ENCODE assay signal across 1 cellular context in the genomic region with DNA sequence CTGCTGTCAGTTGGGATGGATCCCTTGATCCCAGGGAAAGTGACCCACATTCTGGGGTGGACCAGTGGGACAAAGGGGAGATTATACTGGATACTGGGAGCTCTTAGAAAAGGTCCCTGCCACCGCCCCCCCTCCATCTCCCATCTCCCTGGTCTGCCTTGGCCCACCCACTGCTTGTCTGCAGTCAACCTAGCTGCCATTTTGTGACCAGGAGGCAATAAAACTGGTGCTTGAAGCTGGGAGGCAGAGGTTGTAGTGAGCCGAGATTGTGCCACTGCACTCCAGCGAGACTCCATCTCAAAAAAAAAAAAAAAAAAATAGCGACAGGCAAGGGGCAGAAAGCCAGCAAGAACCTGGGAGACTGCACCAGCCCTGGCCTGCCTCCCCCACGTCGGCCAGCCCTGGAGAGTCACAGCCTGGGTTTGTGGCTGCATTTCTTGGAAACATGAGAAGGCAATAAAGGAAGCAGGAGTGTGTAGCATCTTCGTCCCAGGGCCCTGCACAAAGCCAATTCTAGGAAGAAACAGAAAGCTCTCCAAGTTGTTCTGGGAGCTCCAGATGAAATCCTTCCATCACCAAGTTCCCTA.
TF ChIP-seq lines count a peak whose summit lies in the region.

No MANE protein-coding gene starts in this region.

TF ChIP-seq in K562, 482 proteins besides CTCF, POLR2A, EP300 and RAD21 (continued from another document and continues in another):
- TF ChIP-seq, protein P1, sequence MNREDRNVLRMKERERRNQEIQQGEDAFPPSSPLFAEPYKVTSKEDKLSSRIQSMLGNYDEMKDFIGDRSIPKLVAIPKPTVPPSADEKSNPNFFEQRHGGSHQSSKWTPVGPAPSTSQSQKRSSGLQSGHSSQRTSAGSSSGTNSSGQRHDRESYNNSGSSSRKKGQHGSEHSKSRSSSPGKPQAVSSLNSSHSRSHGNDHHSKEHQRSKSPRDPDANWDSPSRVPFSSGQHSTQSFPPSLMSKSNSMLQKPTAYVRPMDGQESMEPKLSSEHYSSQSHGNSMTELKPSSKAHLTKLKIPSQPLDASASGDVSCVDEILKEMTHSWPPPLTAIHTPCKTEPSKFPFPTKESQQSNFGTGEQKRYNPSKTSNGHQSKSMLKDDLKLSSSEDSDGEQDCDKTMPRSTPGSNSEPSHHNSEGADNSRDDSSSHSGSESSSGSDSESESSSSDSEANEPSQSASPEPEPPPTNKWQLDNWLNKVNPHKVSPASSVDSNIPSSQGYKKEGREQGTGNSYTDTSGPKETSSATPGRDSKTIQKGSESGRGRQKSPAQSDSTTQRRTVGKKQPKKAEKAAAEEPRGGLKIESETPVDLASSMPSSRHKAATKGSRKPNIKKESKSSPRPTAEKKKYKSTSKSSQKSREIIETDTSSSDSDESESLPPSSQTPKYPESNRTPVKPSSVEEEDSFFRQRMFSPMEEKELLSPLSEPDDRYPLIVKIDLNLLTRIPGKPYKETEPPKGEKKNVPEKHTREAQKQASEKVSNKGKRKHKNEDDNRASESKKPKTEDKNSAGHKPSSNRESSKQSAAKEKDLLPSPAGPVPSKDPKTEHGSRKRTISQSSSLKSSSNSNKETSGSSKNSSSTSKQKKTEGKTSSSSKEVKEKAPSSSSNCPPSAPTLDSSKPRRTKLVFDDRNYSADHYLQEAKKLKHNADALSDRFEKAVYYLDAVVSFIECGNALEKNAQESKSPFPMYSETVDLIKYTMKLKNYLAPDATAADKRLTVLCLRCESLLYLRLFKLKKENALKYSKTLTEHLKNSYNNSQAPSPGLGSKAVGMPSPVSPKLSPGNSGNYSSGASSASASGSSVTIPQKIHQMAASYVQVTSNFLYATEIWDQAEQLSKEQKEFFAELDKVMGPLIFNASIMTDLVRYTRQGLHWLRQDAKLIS (CRISPR knock-in tag; IDR thresholded peaks at IDR 0.05) = no peak
- no peak for TF ChIP-seq SRSF3 (IDR thresholded peaks at IDR 0.05; ENCODE audit: insufficient read depth, low read length)
- TF ChIP-seq, protein P2, sequence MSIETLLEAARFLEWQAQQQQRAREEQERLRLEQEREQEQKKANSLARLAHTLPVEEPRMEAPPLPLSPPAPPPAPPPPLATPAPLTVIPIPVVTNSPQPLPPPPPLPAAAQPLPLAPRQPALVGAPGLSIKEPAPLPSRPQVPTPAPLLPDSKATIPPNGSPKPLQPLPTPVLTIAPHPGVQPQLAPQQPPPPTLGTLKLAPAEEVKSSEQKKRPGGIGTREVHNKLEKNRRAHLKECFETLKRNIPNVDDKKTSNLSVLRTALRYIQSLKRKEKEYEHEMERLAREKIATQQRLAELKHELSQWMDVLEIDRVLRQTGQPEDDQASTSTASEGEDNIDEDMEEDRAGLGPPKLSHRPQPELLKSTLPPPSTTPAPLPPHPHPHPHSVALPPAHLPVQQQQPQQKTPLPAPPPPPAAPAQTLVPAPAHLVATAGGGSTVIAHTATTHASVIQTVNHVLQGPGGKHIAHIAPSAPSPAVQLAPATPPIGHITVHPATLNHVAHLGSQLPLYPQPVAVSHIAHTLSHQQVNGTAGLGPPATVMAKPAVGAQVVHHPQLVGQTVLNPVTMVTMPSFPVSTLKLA (conservative IDR thresholded peaks at IDR 0.05) = peak in 1 of 2 experiments; percentile 22; a peak in 1 of 4 replicates
- peak; percentile 73 for TF ChIP-seq DPF2 (IDR thresholded peaks at IDR 0.05)
- no peak for TF ChIP-seq HNRNPK (IDR thresholded peaks at IDR 0.05; ENCODE audit: low read depth, low read length, poor library complexity, severe bottlenecking)
- TF ChIP-seq, protein P3, sequence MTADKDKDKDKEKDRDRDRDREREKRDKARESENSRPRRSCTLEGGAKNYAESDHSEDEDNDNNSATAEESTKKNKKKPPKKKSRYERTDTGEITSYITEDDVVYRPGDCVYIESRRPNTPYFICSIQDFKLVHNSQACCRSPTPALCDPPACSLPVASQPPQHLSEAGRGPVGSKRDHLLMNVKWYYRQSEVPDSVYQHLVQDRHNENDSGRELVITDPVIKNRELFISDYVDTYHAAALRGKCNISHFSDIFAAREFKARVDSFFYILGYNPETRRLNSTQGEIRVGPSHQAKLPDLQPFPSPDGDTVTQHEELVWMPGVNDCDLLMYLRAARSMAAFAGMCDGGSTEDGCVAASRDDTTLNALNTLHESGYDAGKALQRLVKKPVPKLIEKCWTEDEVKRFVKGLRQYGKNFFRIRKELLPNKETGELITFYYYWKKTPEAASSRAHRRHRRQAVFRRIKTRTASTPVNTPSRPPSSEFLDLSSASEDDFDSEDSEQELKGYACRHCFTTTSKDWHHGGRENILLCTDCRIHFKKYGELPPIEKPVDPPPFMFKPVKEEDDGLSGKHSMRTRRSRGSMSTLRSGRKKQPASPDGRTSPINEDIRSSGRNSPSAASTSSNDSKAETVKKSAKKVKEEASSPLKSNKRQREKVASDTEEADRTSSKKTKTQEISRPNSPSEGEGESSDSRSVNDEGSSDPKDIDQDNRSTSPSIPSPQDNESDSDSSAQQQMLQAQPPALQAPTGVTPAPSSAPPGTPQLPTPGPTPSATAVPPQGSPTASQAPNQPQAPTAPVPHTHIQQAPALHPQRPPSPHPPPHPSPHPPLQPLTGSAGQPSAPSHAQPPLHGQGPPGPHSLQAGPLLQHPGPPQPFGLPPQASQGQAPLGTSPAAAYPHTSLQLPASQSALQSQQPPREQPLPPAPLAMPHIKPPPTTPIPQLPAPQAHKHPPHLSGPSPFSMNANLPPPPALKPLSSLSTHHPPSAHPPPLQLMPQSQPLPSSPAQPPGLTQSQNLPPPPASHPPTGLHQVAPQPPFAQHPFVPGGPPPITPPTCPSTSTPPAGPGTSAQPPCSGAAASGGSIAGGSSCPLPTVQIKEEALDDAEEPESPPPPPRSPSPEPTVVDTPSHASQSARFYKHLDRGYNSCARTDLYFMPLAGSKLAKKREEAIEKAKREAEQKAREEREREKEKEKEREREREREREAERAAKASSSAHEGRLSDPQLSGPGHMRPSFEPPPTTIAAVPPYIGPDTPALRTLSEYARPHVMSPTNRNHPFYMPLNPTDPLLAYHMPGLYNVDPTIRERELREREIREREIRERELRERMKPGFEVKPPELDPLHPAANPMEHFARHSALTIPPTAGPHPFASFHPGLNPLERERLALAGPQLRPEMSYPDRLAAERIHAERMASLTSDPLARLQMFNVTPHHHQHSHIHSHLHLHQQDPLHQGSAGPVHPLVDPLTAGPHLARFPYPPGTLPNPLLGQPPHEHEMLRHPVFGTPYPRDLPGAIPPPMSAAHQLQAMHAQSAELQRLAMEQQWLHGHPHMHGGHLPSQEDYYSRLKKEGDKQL (CRISPR knock-in tag; IDR thresholded peaks at IDR 0.05; ENCODE audit: borderline replicate concordance) = no peak
- no peak for TF ChIP-seq KAT8 (IDR thresholded peaks at IDR 0.05; ENCODE audit: low read depth)
- TF ChIP-seq MCM5 (IDR thresholded peaks at IDR 0.05; ENCODE audit: low read depth) = no peak
- TF ChIP-seq ZNF77 (CRISPR knock-in tag; IDR thresholded peaks at IDR 0.05) = no peak
- TF ChIP-seq, protein P4, sequence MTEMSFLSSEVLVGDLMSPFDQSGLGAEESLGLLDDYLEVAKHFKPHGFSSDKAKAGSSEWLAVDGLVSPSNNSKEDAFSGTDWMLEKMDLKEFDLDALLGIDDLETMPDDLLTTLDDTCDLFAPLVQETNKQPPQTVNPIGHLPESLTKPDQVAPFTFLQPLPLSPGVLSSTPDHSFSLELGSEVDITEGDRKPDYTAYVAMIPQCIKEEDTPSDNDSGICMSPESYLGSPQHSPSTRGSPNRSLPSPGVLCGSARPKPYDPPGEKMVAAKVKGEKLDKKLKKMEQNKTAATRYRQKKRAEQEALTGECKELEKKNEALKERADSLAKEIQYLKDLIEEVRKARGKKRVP (CRISPR knock-in tag; IDR thresholded peaks at IDR 0.05) = no peak
- TF ChIP-seq ILF3 (IDR thresholded peaks at IDR 0.05; ENCODE audit: borderline replicate concordance) = no peak
- no peak for TF ChIP-seq CHD4 (IDR thresholded peaks at IDR 0.05; ENCODE audit: insufficient read depth, insufficient replicate concordance, low read depth, low read length, poor library complexity, severe bottlenecking)
- no peak for TF ChIP-seq ZSCAN32 (CRISPR knock-in tag; IDR thresholded peaks at IDR 0.05)
- TF ChIP-seq ZFPM2 (CRISPR knock-in tag; IDR thresholded peaks at IDR 0.05) = no peak
- TF ChIP-seq SIRT6 (IDR thresholded peaks at IDR 0.05; ENCODE audit: low read depth, low read length) = no peak
- TF ChIP-seq, protein P5, sequence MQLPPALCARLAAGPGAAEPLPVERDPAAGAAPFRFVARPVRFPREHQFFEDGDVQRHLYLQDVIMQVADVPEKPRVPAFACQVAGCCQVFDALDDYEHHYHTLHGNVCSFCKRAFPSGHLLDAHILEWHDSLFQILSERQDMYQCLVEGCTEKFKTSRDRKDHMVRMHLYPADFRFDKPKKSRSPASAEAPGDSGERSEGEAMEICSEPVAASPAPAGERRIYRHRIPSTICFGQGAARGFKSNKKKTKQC (CRISPR knock-in tag; IDR thresholded peaks at IDR 0.05) = no peak
- TF ChIP-seq, protein P6, sequence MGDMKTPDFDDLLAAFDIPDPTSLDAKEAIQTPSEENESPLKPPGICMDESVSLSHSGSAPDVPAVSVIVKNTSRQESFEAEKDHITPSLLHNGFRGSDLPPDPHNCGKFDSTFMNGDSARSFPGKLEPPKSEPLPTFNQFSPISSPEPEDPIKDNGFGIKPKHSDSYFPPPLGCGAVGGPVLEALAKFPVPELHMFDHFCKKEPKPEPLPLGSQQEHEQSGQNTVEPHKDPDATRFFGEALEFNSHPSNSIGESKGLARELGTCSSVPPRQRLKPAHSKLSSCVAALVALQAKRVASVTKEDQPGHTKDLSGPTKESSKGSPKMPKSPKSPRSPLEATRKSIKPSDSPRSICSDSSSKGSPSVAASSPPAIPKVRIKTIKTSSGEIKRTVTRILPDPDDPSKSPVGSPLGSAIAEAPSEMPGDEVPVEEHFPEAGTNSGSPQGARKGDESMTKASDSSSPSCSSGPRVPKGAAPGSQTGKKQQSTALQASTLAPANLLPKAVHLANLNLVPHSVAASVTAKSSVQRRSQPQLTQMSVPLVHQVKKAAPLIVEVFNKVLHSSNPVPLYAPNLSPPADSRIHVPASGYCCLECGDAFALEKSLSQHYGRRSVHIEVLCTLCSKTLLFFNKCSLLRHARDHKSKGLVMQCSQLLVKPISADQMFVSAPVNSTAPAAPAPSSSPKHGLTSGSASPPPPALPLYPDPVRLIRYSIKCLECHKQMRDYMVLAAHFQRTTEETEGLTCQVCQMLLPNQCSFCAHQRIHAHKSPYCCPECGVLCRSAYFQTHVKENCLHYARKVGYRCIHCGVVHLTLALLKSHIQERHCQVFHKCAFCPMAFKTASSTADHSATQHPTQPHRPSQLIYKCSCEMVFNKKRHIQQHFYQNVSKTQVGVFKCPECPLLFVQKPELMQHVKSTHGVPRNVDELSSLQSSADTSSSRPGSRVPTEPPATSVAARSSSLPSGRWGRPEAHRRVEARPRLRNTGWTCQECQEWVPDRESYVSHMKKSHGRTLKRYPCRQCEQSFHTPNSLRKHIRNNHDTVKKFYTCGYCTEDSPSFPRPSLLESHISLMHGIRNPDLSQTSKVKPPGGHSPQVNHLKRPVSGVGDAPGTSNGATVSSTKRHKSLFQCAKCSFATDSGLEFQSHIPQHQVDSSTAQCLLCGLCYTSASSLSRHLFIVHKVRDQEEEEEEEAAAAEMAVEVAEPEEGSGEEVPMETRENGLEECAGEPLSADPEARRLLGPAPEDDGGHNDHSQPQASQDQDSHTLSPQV (IDR thresholded peaks at IDR 0.05) = peak; percentile 50; the same call in 1 of the 2 replicates
- no peak for TF ChIP-seq ZNF212 (CRISPR knock-in tag; IDR thresholded peaks at IDR 0.05)
- no peak for TF ChIP-seq ZNF445 (CRISPR knock-in tag; IDR thresholded peaks at IDR 0.05; ENCODE audit: low read depth)
- TF ChIP-seq, protein P7, sequence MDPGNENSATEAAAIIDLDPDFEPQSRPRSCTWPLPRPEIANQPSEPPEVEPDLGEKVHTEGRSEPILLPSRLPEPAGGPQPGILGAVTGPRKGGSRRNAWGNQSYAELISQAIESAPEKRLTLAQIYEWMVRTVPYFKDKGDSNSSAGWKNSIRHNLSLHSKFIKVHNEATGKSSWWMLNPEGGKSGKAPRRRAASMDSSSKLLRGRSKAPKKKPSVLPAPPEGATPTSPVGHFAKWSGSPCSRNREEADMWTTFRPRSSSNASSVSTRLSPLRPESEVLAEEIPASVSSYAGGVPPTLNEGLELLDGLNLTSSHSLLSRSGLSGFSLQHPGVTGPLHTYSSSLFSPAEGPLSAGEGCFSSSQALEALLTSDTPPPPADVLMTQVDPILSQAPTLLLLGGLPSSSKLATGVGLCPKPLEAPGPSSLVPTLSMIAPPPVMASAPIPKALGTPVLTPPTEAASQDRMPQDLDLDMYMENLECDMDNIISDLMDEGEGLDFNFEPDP (CRISPR knock-in tag; IDR thresholded peaks at IDR 0.05) = no peak
- no peak for TF ChIP-seq ZNF695 (CRISPR knock-in tag; IDR thresholded peaks at IDR 0.05)
- TF ChIP-seq, protein P8, sequence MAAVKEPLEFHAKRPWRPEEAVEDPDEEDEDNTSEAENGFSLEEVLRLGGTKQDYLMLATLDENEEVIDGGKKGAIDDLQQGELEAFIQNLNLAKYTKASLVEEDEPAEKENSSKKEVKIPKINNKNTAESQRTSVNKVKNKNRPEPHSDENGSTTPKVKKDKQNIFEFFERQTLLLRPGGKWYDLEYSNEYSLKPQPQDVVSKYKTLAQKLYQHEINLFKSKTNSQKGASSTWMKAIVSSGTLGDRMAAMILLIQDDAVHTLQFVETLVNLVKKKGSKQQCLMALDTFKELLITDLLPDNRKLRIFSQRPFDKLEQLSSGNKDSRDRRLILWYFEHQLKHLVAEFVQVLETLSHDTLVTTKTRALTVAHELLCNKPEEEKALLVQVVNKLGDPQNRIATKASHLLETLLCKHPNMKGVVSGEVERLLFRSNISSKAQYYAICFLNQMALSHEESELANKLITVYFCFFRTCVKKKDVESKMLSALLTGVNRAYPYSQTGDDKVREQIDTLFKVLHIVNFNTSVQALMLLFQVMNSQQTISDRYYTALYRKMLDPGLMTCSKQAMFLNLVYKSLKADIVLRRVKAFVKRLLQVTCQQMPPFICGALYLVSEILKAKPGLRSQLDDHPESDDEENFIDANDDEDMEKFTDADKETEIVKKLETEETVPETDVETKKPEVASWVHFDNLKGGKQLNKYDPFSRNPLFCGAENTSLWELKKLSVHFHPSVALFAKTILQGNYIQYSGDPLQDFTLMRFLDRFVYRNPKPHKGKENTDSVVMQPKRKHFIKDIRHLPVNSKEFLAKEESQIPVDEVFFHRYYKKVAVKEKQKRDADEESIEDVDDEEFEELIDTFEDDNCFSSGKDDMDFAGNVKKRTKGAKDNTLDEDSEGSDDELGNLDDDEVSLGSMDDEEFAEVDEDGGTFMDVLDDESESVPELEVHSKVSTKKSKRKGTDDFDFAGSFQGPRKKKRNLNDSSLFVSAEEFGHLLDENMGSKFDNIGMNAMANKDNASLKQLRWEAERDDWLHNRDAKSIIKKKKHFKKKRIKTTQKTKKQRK (IDR thresholded peaks at IDR 0.05; ENCODE audit: borderline replicate concordance, low read depth, low read length) = no peak
- no peak for TF ChIP-seq PHB2 (IDR thresholded peaks at IDR 0.05; ENCODE audit: low read depth)
- no peak for TF ChIP-seq MEF2A (IDR thresholded peaks at IDR 0.05; ENCODE audit: control insufficient read depth, low read depth, low read length)
- TF ChIP-seq ZNF384 (IDR thresholded peaks at IDR 0.05; ENCODE audit: low read depth, low read length) = peak; percentile 91
- no peak for TF ChIP-seq CBX5 (IDR thresholded peaks at IDR 0.05; ENCODE audit: borderline replicate concordance, low read depth)
- no peak for TF ChIP-seq ZNF232 (CRISPR knock-in tag; IDR thresholded peaks at IDR 0.05)
- no peak for TF ChIP-seq ZNF408 (CRISPR knock-in tag; IDR thresholded peaks at IDR 0.05; ENCODE audit: low read depth)
- TF ChIP-seq FOXK2 (conservative IDR thresholded peaks at IDR 0.05 in 1 of 2, IDR thresholded peaks at IDR 0.05 in 1 of 2; ENCODE audit: low read depth in 2 of 2) = peak; percentile 64 to 65; a peak in 3 of 4 replicates
- 0 out of 2 replicates have a peak, but pooled peaks have one; percentile 35 for TF ChIP-seq ZEB2 (IDR thresholded peaks at IDR 0.05)
- no peak for TF ChIP-seq ZBTB7A (IDR thresholded peaks at IDR 0.05; ENCODE audit: borderline replicate concordance, control insufficient read depth, low read depth, low read length)
- TF ChIP-seq HSF4 (CRISPR knock-in tag; IDR thresholded peaks at IDR 0.05; ENCODE audit: borderline replicate concordance) = no peak
